ENCODE assay signal across 9 cellular contexts in the genomic region with DNA sequence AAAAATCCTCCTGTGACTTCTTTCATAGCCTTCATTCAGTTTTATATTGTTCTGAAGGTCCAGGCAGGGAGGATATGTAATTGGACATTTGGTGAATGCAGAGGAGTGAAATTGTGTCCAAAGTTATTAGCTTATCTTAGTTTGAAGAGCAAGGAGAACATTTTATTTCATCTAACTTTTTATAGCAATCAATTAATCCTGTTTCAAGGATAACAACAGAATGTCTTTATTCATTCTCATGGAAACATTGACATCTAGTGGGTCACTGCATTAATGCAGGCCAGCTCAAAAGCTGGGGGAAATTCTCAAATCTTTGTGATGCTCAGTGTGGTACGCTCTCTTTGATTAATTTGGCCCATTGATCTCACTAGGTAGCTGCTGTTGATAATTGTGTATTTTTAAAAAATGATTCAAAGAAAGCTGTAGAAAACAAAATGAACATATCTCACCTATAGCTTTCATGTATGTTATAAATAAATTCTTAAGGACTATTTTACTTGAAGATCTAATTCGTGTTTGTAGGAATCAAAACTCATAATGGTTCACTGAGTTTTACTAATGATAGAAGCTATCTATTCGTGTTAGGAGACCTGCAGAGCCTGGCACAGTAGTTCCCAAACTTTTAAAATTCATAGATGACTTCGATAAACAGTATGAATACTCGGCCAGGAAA.
DNase-seq lines count a peak whose midpoint lies in the region; ATAC-seq, FAIRE-seq and TF ChIP-seq lines count a peak whose summit lies in the region.
"Had no signal": no experiment of that assay in that cellular context is flagged by ENCODE, and none has a peak within 500 bp of the region (broad histone marks: within the 10 kb centered on the region; RNA-seq: fewer than 3 reads in every experiment).

No MANE protein-coding gene starts in this region.

- H3K4me3 ChIP-seq in BLaER1, result no peak overlapping the region
- no peak overlapping the region for H3K4me3 ChIP-seq in Jurkat, Clone E6-1 (ENCODE audit: low read length)
- H3K4me3 ChIP-seq in naive thymus-derived CD4-positive, alpha-beta T cell (ENCODE audit: low read length), result no peak overlapping the region

- peaks cover 14% of the 10 kb centered on the region for H3K4me1 ChIP-seq in BLaER1
- H3K4me1 ChIP-seq in naive thymus-derived CD4-positive, alpha-beta T cell (ENCODE audit: control insufficient read depth in 2 of 2, insufficient read depth in 2 of 2, low read length in 2 of 2), result no peaks in the 10 kb centered on the region

- H3K36me3 Mint-ChIP-seq in naive thymus-derived CD4-positive, alpha-beta T cell, result no peaks in the 10 kb centered on the region
- H3K36me3 Mint-ChIP-seq: naive thymus-derived CD8-positive, alpha-beta T cell had no signal

- POLR2A ChIA-PET in naive thymus-derived CD4-positive, alpha-beta T cell (lab: Charles Lee), result no interaction called here

- no peaks in the 10 kb centered on the region for H3K4me1 Mint-ChIP-seq in naive thymus-derived CD4-positive, alpha-beta T cell
- H3K4me1 Mint-ChIP-seq: naive thymus-derived CD8-positive, alpha-beta T cell had no signal

- H3K4me3 Mint-ChIP-seq in naive thymus-derived CD4-positive, alpha-beta T cell, result no peak overlapping the region
- H3K4me3 Mint-ChIP-seq: naive thymus-derived CD8-positive, alpha-beta T cell had no signal

- FAIRE-seq in GM12892 (lab: Jason Lieb, UNC), result peak; percentile 76

- DNase-seq in GM12892 (ENCODE audit: insufficient read length), result peak; percentile 4
- DNase-seq in Jurkat, Clone E6-1 (ENCODE audit: low read depth, low spot score), result peak; percentile 2
- peak; percentile 51 for DNase-seq in RPMI8226
- peak; percentile 21 to 49 for DNase-seq in erythroblast (lab: John Stamatoyannopoulos, UW)
- peak in 5 of 9 donors; percentile 23 to 44 (median 41) for DNase-seq in naive thymus-derived CD4-positive, alpha-beta T cell

- H3K4me2 ChIP-seq in BLaER1, result peak overlapping the region; percentile 43

- TF ChIP-seq POLR2A in GM12892 (IDR thresholded peaks at IDR 0.05; ENCODE audit: low read depth, low read length) (no peak), erythroblast (IDR thresholded peaks at IDR 0.05; ENCODE audit: low read length) (no peak)

- no peaks in the 10 kb centered on the region for H3K9me3 Mint-ChIP-seq in naive thymus-derived CD4-positive, alpha-beta T cell
- H3K9me3 Mint-ChIP-seq: naive thymus-derived CD8-positive, alpha-beta T cell had no signal

- H3K27ac Mint-ChIP-seq in naive thymus-derived CD4-positive, alpha-beta T cell, result peak overlapping the region in 1 of 9 donors; percentile 4

- intact Hi-C loops in naive thymus-derived CD4-positive, alpha-beta T cell (cut with micrococcal nuclease), result loop anchor here (1.0 to 10.0 kb wide), 7 partner anchors 831 to 1513 kb away; no protein-coding TSS in a partner anchor

- H3K9me3 ChIP-seq in BLaER1, result no peaks in the 10 kb centered on the region
- no peaks in the 10 kb centered on the region for H3K9me3 ChIP-seq in naive thymus-derived CD4-positive, alpha-beta T cell (ENCODE audit: control insufficient read depth in 2 of 3, low read length in 3 of 3)

- no peak overlapping the region; the same call in 1 of the 2 replicates for H3K27ac ChIP-seq in BLaER1
- no peak overlapping the region for H3K27ac ChIP-seq in naive thymus-derived CD4-positive, alpha-beta T cell (ENCODE audit: low read depth, low read length)

- H4K20me1 ChIP-seq in BLaER1, result no peaks in the 10 kb centered on the region

- CTCF ChIA-PET in naive thymus-derived CD4-positive, alpha-beta T cell (lab: Charles Lee), result interaction anchor here (0.6 to 1.9 kb wide), 10 partner anchors 8 to 1699 kb away, joined by 3 to 14 read pairs (median 4); no protein-coding TSS in a partner anchor

- ATAC-seq in naive thymus-derived CD4-positive, alpha-beta T cell, result peak; percentile 56
- ATAC-seq in GM21619 (IDR thresholded peaks at IDR 0.05; ENCODE audit: unreplicated experiment) (no peak), GM18907 (IDR thresholded peaks at IDR 0.05; ENCODE audit: unreplicated experiment) (no peak)

- no peak overlapping the region for H3K9ac ChIP-seq in BLaER1

- H3K27me3 ChIP-seq in BLaER1, result no peaks in the 10 kb centered on the region
- H3K27me3 ChIP-seq in naive thymus-derived CD4-positive, alpha-beta T cell (ENCODE audit: control insufficient read depth in 2 of 2, insufficient read depth in 2 of 2, low read length in 2 of 2), result no peaks in the 10 kb centered on the region

- no peaks in the 10 kb centered on the region for H3K36me3 ChIP-seq in BLaER1
- H3K36me3 ChIP-seq in naive thymus-derived CD4-positive, alpha-beta T cell (ENCODE audit: control insufficient read depth in 2 of 3, insufficient read depth in 3 of 3, low read length in 3 of 3), result no peaks in the 10 kb centered on the region

- H3K27me3 Mint-ChIP-seq in naive thymus-derived CD4-positive, alpha-beta T cell, result peaks cover 0 to 12% (median 4%) of the 10 kb centered on the region in 5 donors
